In genomic region chr1:70429219-70429618, GRCh38 we compare ENCODE assay signal across 33 cellular contexts. TPM values are rescaled to one million over a fixed set of nuclear protein-coding genes. Genes with fewer than 3 reads are reported as not detected.
DNase-seq lines count a peak whose midpoint lies in the region; ATAC-seq, FAIRE-seq and TF ChIP-seq lines count a peak whose summit lies in the region.
"Had no signal": no experiment of that assay in that cellular context is flagged by ENCODE, and none has a peak within 500 bp of the region (broad histone marks: within the 10 kb centered on the region; RNA-seq: fewer than 3 reads in every experiment).

No MANE protein-coding gene starts in this region.

- TF ChIP-seq POLR2A in A549 (IDR thresholded peaks at IDR 0.05; ENCODE audit: low read length), result no peak

- no peak for DNase-seq in A549 (ENCODE audit: low read depth in 1 of 2, low spot score in 1 of 2)
- DNase-seq in HFFc6, result peak; percentile 16
- DNase-seq in amniotic epithelial cell (ENCODE audit: low read depth), result peak; percentile 38
- peak in 1 of 2 donors; percentile 54 for DNase-seq in foreskin keratinocyte
- no peak for DNase-seq in KG1 (lab: John Stamatoyannopoulos, UW)
- no peak for DNase-seq in NCI-H1436 (lab: John Stamatoyannopoulos, UW)
- DNase-seq in hepatocyte (ENCODE audit: low spot score), result no peak
- DNase-seq: activated CD4-positive, alpha-beta memory T cell treated with anti-CD3 and anti-CD28 coated beads, Interleukin-2, amount 10 ng/mL, durations not matched to agents 7 days and 5 days; activated CD8-positive, alpha-beta memory T cell treated with anti-CD3 and anti-CD28 coated beads, Interleukin-2, amount 50 U/mL, for 48 hours; anterior cingulate cortex; caudate nucleus; CD8-positive, alpha-beta memory T cell; DMS153; GF-D8; H9; islet precursor cell; lower lobe of right lung; NCI-H2081 treated with DMSO at 0.1 percent for 48 hours; NCI-H446; NCI-H82; ovary; SK-N-SH; spleen; transverse colon had no signal

- WGBS in A549 (ENCODE audit: missing lambda C conversion rate), result 72% methylated on average over 2 of the region's 2 CpGs
- WGBS in hepatocyte (ENCODE audit: low lambda C conversion rate, missing lambda C conversion rate), result 82% methylated on average over 2 of the region's 2 CpGs

- no peaks in the 10 kb centered on the region for H3K9me2 ChIP-seq in hepatocyte (replicated peaks; ENCODE audit: insufficient read depth)
- H3K9me2 ChIP-seq: SK-N-SH had no signal

- ATAC-seq in A549, result no peak
- ATAC-seq in foreskin keratinocyte, result peak; percentile 65
- ATAC-seq in HG03159 (IDR thresholded peaks at IDR 0.05; ENCODE audit: unreplicated experiment), result no peak
- ATAC-seq: activated CD4-positive, CD25-positive, alpha-beta regulatory T cell treated with anti-CD3 and anti-CD28 coated beads, Interleukin-2, amount 50 U/mL, for 24 hours; lower lobe of right lung; natural killer cell treated with Interleukin-12 subunit alpha and Interleukin-12 subunit beta and Interleukin-15 and Interleukin-18, amount 100 ng/mL, for 72 hours had no signal

- H2AFZ ChIP-seq in hepatocyte, result no peak overlapping the region

- POLR2A ChIA-PET in A549 (lab: Yijun Ruan, JAX), result no interaction called here

- H3K27ac Mint-ChIP-seq in HFFc6, result 0 out of 2 replicates have a peak overlapping the region, but pooled peaks have one; percentile 47
- H3K27ac Mint-ChIP-seq: activated CD4-positive, alpha-beta memory T cell treated with anti-CD3 and anti-CD28 coated beads, Interleukin-2, amount 10 ng/mL, durations not matched to agents 7 days and 5 days; activated naive CD4-positive, alpha-beta T cell treated with anti-CD3 and anti-CD28 coated beads, Interleukin-2, amount 50 U/mL, for 24 hours; activated T-helper 2 cell treated with anti-CD3 and anti-CD28 coated beads, Interferon-gamma antibody, Interleukin-2, Interleukin-4, amounts not matched to agents 10 μg/mL and 5 μg/mL and 100 μg/mL, durations not matched to agents 14 hours and 24 hours and 36 hours; B cell; natural killer cell treated with Interleukin-12 subunit alpha and Interleukin-12 subunit beta and Interleukin-15 and Interleukin-18, amount 100 ng/mL, for 72 hours; T-helper 1 cell treated with Interleukin-12 subunit alpha and Interleukin-12 subunit beta and Interleukin-4 antibody, amounts not matched to agents 30 μg/mL and 1 μg/mL, for 36 hours had no signal

- H3K27me3 ChIP-seq in foreskin keratinocyte (no peaks in the 10 kb centered on the region), hepatocyte (no peaks in the 10 kb centered on the region)
- H3K27me3 ChIP-seq: ovary, right atrium auricular region, spleen, transverse colon had no signal

- peaks cover 2% of the 10 kb centered on the region for H3K27me3 Mint-ChIP-seq in HFFc6 (ENCODE audit: insufficient read depth)
- H3K27me3 Mint-ChIP-seq: activated CD4-positive, alpha-beta memory T cell treated with anti-CD3 and anti-CD28 coated beads, Interleukin-2, amount 10 ng/mL, durations not matched to agents 7 days and 5 days; activated naive CD4-positive, alpha-beta T cell treated with anti-CD3 and anti-CD28 coated beads, Interleukin-2, amount 50 U/mL, for 24 hours; B cell; CD8-positive, alpha-beta memory T cell; natural killer cell treated with Interleukin-12 subunit alpha and Interleukin-12 subunit beta and Interleukin-15 and Interleukin-18, amount 100 ng/mL, for 72 hours had no signal

- H3K4me3 Mint-ChIP-seq in HFFc6, result no peak overlapping the region; the same call in 1 of the 2 replicates
- H3K4me3 Mint-ChIP-seq: activated CD4-positive, alpha-beta memory T cell treated with anti-CD3 and anti-CD28 coated beads, Interleukin-2, amount 10 ng/mL, durations not matched to agents 7 days and 5 days; activated naive CD4-positive, alpha-beta T cell treated with anti-CD3 and anti-CD28 coated beads, Interleukin-2, amount 50 U/mL, for 24 hours; B cell; CD8-positive, alpha-beta memory T cell; H9; natural killer cell treated with Interleukin-12 subunit alpha and Interleukin-12 subunit beta and Interleukin-15 and Interleukin-18, amount 100 ng/mL, for 72 hours; T-helper 1 cell treated with Interleukin-12 subunit alpha and Interleukin-12 subunit beta and Interleukin-4 antibody, amounts not matched to agents 30 μg/mL and 1 μg/mL, for 36 hours had no signal

- H3K4me2 ChIP-seq in A549, result no peak overlapping the region
- no peak overlapping the region for H3K4me2 ChIP-seq in hepatocyte
- H3K4me2 ChIP-seq: SK-N-SH had no signal

- H3K36me3 Mint-ChIP-seq in HFFc6 (ENCODE audit: low read depth), result peaks cover 5% of the 10 kb centered on the region; the same call in 1 of the 2 replicates

- H4K20me1 ChIP-seq in hepatocyte (ENCODE audit: insufficient read depth, poor library complexity, severe bottlenecking), result no peaks in the 10 kb centered on the region

- H3K4me1 Mint-ChIP-seq in HFFc6 (ENCODE audit: low read depth), result peaks cover 37% of the 10 kb centered on the region
- H3K4me1 Mint-ChIP-seq: activated naive CD4-positive, alpha-beta T cell treated with anti-CD3 and anti-CD28 coated beads, Interleukin-2, amount 50 U/mL, for 24 hours; B cell; CD8-positive, alpha-beta memory T cell had no signal

- H3K9me3 ChIP-seq in A549, result no peaks in the 10 kb centered on the region
- no peaks in the 10 kb centered on the region for H3K9me3 ChIP-seq in hepatocyte (ENCODE audit: low read depth)
- H3K9me3 ChIP-seq: lower lobe of right lung, ovary, right atrium auricular region, SK-N-SH, spleen, transverse colon had no signal

- H3K4me1 ChIP-seq in A549, result peaks cover 5% of the 10 kb centered on the region; the same call in 1 of the 3 replicates
- peaks cover 25% of the 10 kb centered on the region for H3K4me1 ChIP-seq in foreskin keratinocyte
- H3K4me1 ChIP-seq in hepatocyte (ENCODE audit: insufficient read depth), result no peaks in the 10 kb centered on the region
- H3K4me1 ChIP-seq: lower lobe of right lung, right atrium auricular region, spleen had no signal

- no peaks in the 10 kb centered on the region for H3K36me3 ChIP-seq in hepatocyte (replicated peaks; ENCODE audit: insufficient read depth, low read depth)
- H3K36me3 ChIP-seq: ovary had no signal

- no peak for TF ChIP-seq EP300 in A549 (IDR thresholded peaks at IDR 0.05)

- TF ChIP-seq CTCF in A549 (IDR thresholded peaks at IDR 0.05) (no peak), HFFc6 (IDR thresholded peaks at IDR 0.05) (no peak), foreskin keratinocyte (conservative IDR thresholded peaks at IDR 0.05) (no peak), hepatocyte (IDR thresholded peaks at IDR 0.05; ENCODE audit: poor library complexity) (no peak)

- no peak for TF ChIP-seq RAD21 in A549 (conservative IDR thresholded peaks at IDR 0.05 in 1 of 2, IDR thresholded peaks at IDR 0.05 in 1 of 2)

- no peaks in the 10 kb centered on the region for H3K79me2 ChIP-seq in hepatocyte

- FAIRE-seq in A549 (lab: Jason Lieb, UNC), result no peak
- FAIRE-seq: TTC549 had no signal

- CTCF ChIA-PET in A549 (lab: Yijun Ruan, JAX), result no interaction called here

- H3K4me3 ChIP-seq in A549 (no peak overlapping the region), hepatocyte (no peak overlapping the region)
- H3K4me3 ChIP-seq: lower lobe of right lung, ovary, right atrium auricular region, spleen, transverse colon had no signal

- no peaks in the 10 kb centered on the region for H3K9me3 Mint-ChIP-seq in HFFc6
- H3K9me3 Mint-ChIP-seq: activated CD4-positive, alpha-beta memory T cell treated with anti-CD3 and anti-CD28 coated beads, Interleukin-2, amount 10 ng/mL, durations not matched to agents 7 days and 5 days; activated naive CD4-positive, alpha-beta T cell treated with anti-CD3 and anti-CD28 coated beads, Interleukin-2, amount 50 U/mL, for 24 hours; activated T-helper 2 cell treated with anti-CD3 and anti-CD28 coated beads, Interferon-gamma antibody, Interleukin-2, Interleukin-4, amounts not matched to agents 10 μg/mL and 5 μg/mL and 100 μg/mL, durations not matched to agents 14 hours and 24 hours and 36 hours; CD8-positive, alpha-beta memory T cell; H9; natural killer cell treated with Interleukin-12 subunit alpha and Interleukin-12 subunit beta and Interleukin-15 and Interleukin-18, amount 100 ng/mL, for 72 hours; T-helper 1 cell treated with Interleukin-12 subunit alpha and Interleukin-12 subunit beta and Interleukin-4 antibody, amounts not matched to agents 30 μg/mL and 1 μg/mL, for 36 hours had no signal

- H3K27ac ChIP-seq in A549 (no peak overlapping the region), foreskin keratinocyte (no peak overlapping the region), hepatocyte (no peak overlapping the region)
- H3K27ac ChIP-seq: lower lobe of right lung, ovary, right atrium auricular region, spleen, transverse colon had no signal

TF ChIP-seq in A549, 52 proteins besides CTCF, POLR2A, EP300 and RAD21:
- no peak for TF ChIP-seq NFE2L2 (conservative IDR thresholded peaks at IDR 0.05; ENCODE audit: low read length)
- no peak for TF ChIP-seq SREBF2 (IDR thresholded peaks at IDR 0.05)
- TF ChIP-seq MAFK (IDR thresholded peaks at IDR 0.05; ENCODE audit: partially characterized antibody), result peak; percentile 31
- TF ChIP-seq ATOH8 (CRISPR knock-in tag; IDR thresholded peaks at IDR 0.05; ENCODE audit: low read depth), result no peak
- TF ChIP-seq MAZ (IDR thresholded peaks at IDR 0.05; ENCODE audit: borderline replicate concordance, low read depth, low read length), result no peak
- TF ChIP-seq NPAS2 (CRISPR knock-in tag; IDR thresholded peaks at IDR 0.05; ENCODE audit: borderline replicate concordance), result no peak
- TF ChIP-seq PHF8 (IDR thresholded peaks at IDR 0.05; ENCODE audit: borderline replicate concordance, low read depth), result no peak

RNA-seq across cellular contexts. Expression of gene CTH, which starts 18.2 kb away (rescaled TPM):
- polyA plus RNA-seq in A549 (2011; rRNA removed) (6.8 and 7.2 TPM in 2 replicates), A549 (2017; fragmentation: RNase III; extraction: RNeasy Plus Mini Kit Qiagen cat#74134 plus additional on column Dnase treatment) (2.3 to 3.8 TPM (median 3.7 TPM) in 3 replicates), foreskin keratinocyte (3.7 and 4.4 TPM in 2 replicates), hepatocyte (11.7 and 13.2 TPM in 2 replicates)
- polyA plus RNA-seq in A549 (2012; cell fraction: cytosol; rRNA removed), result 1.6 and 2.7 TPM in 2 replicates
- polyA plus RNA-seq in A549 (2012; cell fraction: nucleus; rRNA removed), result 2.0 and 2.6 TPM in 2 replicates
- 5.9 and 6.9 TPM in 2 replicates for polyA minus RNA-seq in A549 (2011; rRNA and poly(A)+ RNA removed)
- 1 to 10 TPM; 2.0 to 5.5 (median 3.2) TPM for total RNA-seq in HFFc6 (2021; fragmentation: NEBNext Ultra II Directional; extraction: Animal tissue kit (Norgen Biotek cat#: 25700))
- total RNA-seq in foreskin keratinocyte (4.7 and 6.0 TPM in 2 replicates), hepatocyte (22.6 and 24.8 TPM in 2 replicates)

Comparison
In these comparisons a context has a peak if more than half of its experiments do, and no peak if none do; other contexts are left out.
1. DNase-seq: peak in HFFc6 (single experiment) and amniotic epithelial cell (single experiment); none in A549 (0 of 2), KG1 (single experiment), NCI-H1436 (single experiment) and hepatocyte (single experiment).